8 cellular contexts compared by ENCODE assay signal in the genomic region with DNA sequence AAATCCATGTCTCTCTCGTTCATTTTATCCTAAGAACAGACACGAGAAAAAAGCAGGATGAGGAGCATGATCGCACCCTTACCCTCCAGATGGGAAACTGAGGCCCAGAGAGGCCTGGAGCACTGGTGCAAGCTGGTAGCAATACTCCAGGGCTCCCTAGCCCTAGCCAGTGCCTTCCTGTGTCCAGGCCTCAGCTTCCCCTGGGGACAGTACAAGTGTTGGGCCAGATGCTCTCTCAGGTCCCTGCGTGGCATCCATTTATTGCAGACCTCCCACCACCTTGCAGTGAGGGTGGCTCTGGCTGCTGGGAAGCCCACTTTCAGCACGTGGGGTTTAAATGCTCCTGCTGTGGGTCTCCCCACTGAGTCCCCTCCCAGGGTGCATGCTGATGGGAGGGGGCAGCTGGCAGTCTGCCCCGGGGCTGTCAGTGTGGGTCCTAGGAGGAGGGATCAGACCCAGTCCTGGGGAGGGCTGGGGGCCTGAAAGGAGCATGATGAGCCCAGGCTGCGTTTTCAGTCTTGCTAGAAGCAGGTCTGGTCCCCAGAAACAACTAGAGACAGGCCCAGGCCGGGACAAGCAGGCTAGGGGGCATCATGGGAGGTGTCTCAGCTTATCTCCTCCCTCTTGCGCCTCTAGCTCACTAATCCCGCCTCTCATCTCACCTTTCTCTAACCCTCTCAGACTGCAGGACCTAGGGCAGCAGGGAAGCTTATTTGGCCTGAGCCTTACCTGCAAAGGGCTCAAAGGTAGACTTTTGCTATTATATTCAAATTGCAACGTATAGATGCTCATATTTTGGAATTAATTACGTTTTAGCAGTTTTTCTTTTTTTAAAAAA. TPM values are rescaled to one million over a fixed set of nuclear protein-coding genes. Genes with fewer than 3 reads are reported as not detected.
DNase-seq lines count a peak whose midpoint lies in the region; ATAC-seq and TF ChIP-seq lines count a peak whose summit lies in the region.

No MANE protein-coding gene starts in this region.

- H3K79me2 ChIP-seq in osteoblast (ENCODE audit: insufficient read depth, low read length) = peaks cover 46% of the 10 kb centered on the region

- H3K27me3 ChIP-seq in osteoblast (ENCODE audit: insufficient read depth, low read length) = no peaks in the 10 kb centered on the region
- no peaks in the 10 kb centered on the region for H3K27me3 ChIP-seq in tibial nerve

- TF ChIP-seq POLR2A in tibial nerve (IDR thresholded peaks at IDR 0.05) = no peak

- H3K4me1 ChIP-seq in osteoblast (ENCODE audit: insufficient read depth, low read length) (peaks cover 23% of the 10 kb centered on the region), tibial nerve (peaks cover 0 to 28% (median 10%) of the 10 kb centered on the region in 4 donors)

- DNase-seq in NCI-H146 (lab: John Stamatoyannopoulos, UW) (peak; percentile 59), coronary artery (ENCODE audit: low spot score) (peak; percentile 71), osteoblast (ENCODE audit: insufficient read length, low spot score, missing footprints) (no peak), T-helper 9 cell (no peak), tibial nerve (ENCODE audit: low spot score in 2 of 2) (no peak), NCI-H2107 (lab: John Stamatoyannopoulos, UW) (no peak)
- no peak for DNase-seq in activated CD4-positive, CD25-positive, alpha-beta regulatory T cell (lab: John Stamatoyannopoulos, UW)

- H3K4me3 ChIP-seq in coronary artery (peak overlapping the region; percentile 96), osteoblast (ENCODE audit: insufficient read depth, low read length) (peak overlapping the region; percentile 95), tibial nerve (no peak overlapping the region)

- WGBS in tibial nerve, 2 donors = 47 to 59% methylated on average over 9 to 12 of the region's 12 CpGs

- peak overlapping the region; percentile 80 for H2AFZ ChIP-seq in osteoblast (ENCODE audit: low read length)

- no peaks in the 10 kb centered on the region for H3K9me3 ChIP-seq in osteoblast (ENCODE audit: low read depth, low read length)
- H3K9me3 ChIP-seq in tibial nerve = no peaks in the 10 kb centered on the region

- ATAC-seq in GM18517 (IDR thresholded peaks at IDR 0.05; ENCODE audit: unreplicated experiment) = peak; percentile 3

- H3K36me3 ChIP-seq in osteoblast (ENCODE audit: insufficient read depth, low read length) = peaks cover 28% of the 10 kb centered on the region
- H3K36me3 ChIP-seq in tibial nerve = peaks cover 0 to 27% (median 11%) of the 10 kb centered on the region in 3 donors

- H4K20me1 ChIP-seq in osteoblast (ENCODE audit: insufficient read depth, low read length) = peaks cover 30% of the 10 kb centered on the region

- H3K4me2 ChIP-seq in osteoblast (ENCODE audit: insufficient read depth, low read length) = peak overlapping the region; percentile 89

- TF ChIP-seq CTCF in coronary artery (IDR thresholded peaks at IDR 0.05) (no peak), osteoblast (IDR thresholded peaks at IDR 0.05; ENCODE audit: extremely low read depth, low read depth, low read length) (no peak), tibial nerve (IDR thresholded peaks at IDR 0.05) (no peak)

- H3K27ac ChIP-seq in coronary artery (no peak overlapping the region), osteoblast (ENCODE audit: low read depth, low read length) (peak overlapping the region; percentile 23), tibial nerve (peak overlapping the region in 1 of 4 donors; percentile 90)

- TF ChIP-seq EP300 in tibial nerve (IDR thresholded peaks at IDR 0.05) = no peak

RNA-seq across cellular contexts. Expression of gene PPIF, which starts 0.7 kb away (rescaled TPM):
- total RNA-seq in osteoblast = 37.7 and 39.1 TPM in 2 replicates
- total RNA-seq in tibial nerve = 10 to 100 TPM; 16.6 to 36.0 (median 20.6) TPM

Comparison
In these comparisons a context has a peak if more than half of its experiments do, and no peak if none do; other contexts are left out.
1. DNase-seq: peak in NCI-H146 (single experiment) and coronary artery (single experiment); none in osteoblast (single experiment), activated CD4-positive, CD25-positive, alpha-beta regulatory T cell (0 of 4), T-helper 9 cell (single experiment), tibial nerve (0 of 2) and NCI-H2107 (single experiment).
2. H3K4me3 ChIP-seq: peak in coronary artery (single experiment) and osteoblast (single experiment); none in tibial nerve (0 of 4).